ENCODE assay signal across 30 cellular contexts in genomic region chr14:88706425-88706824, GRCh38.
DNase-seq lines count a peak whose midpoint lies in the region; ATAC-seq and TF ChIP-seq lines count a peak whose summit lies in the region.
"Had no signal": no experiment of that assay in that cellular context is flagged by ENCODE, and none has a peak within 500 bp of the region (broad histone marks: within the 10 kb centered on the region; RNA-seq: fewer than 3 reads in every experiment).

No MANE protein-coding gene starts in this region.

- H3K9me3 ChIP-seq in prostate gland = no peaks in the 10 kb centered on the region
- no peaks in the 10 kb centered on the region for H3K9me3 ChIP-seq in heart left ventricle
- H3K9me3 ChIP-seq: breast epithelium, colonic mucosa, right lobe of liver, SJCRH30, suprapubic skin, upper lobe of right lung had no signal

- H3K27me3 ChIP-seq in prostate gland (replicated peaks; ENCODE audit: insufficient read depth) = no peaks in the 10 kb centered on the region
- peaks cover 0 to under 1% (median 0%) of the 10 kb centered on the region in 9 donors for H3K27me3 ChIP-seq in heart left ventricle
- H3K27me3 ChIP-seq: breast epithelium, colonic mucosa, neural progenitor cell, right lobe of liver, SJCRH30, suprapubic skin, upper lobe of right lung had no signal

- H3K4me3 ChIP-seq in epithelial cell of esophagus (ENCODE audit: low read length) (no peak overlapping the region), prostate gland (no peak overlapping the region), heart left ventricle (no peak overlapping the region)
- H3K4me3 ChIP-seq: breast epithelium, colonic mucosa, neural progenitor cell, right lobe of liver, SJCRH30, suprapubic skin, upper lobe of right lung had no signal

- H3K4me1 ChIP-seq in prostate gland (replicated peaks) (no peaks in the 10 kb centered on the region), heart left ventricle (no peaks in the 10 kb centered on the region)
- H3K4me1 ChIP-seq: breast epithelium, colonic mucosa, neural progenitor cell, right lobe of liver, SJCRH30, suprapubic skin, upper lobe of right lung had no signal

- H3K36me3 ChIP-seq in prostate gland = no peaks in the 10 kb centered on the region
- H3K36me3 ChIP-seq in heart left ventricle = no peaks in the 10 kb centered on the region
- H3K36me3 ChIP-seq: breast epithelium, colonic mucosa, neural progenitor cell, right lobe of liver, SJCRH30, suprapubic skin, upper lobe of right lung had no signal

- intact Hi-C loops in prostate gland (cut with DNase I) = no loop called here
- intact Hi-C loops in heart left ventricle (cut with DNase I) = no loop called here

- peak; percentile 4 for DNase-seq in GM04503 (ENCODE audit: low read depth)
- peak; percentile 13 for DNase-seq in RPMI7951 (ENCODE audit: low read depth)
- DNase-seq in epithelial cell of esophagus (ENCODE audit: low read depth) = peak; percentile 32
- DNase-seq in renal cortical epithelial cell (ENCODE audit: low read depth) = peak; percentile 7
- DNase-seq in activated T-cell treated with anti-CD3 and anti-CD28 coated beads for 4 hours = no peak
- no peak for DNase-seq in cerebellar cortex (ENCODE audit: low spot score)
- DNase-seq in prostate gland (ENCODE audit: low spot score) = no peak
- no peak for DNase-seq in heart left ventricle
- DNase-seq: activated CD4-positive, alpha-beta T cell treated with anti-CD3 and anti-CD28 coated beads, Interleukin-2, amount 10 ng/mL, durations not matched to agents 24 days and 14 days; activated naive CD8-positive, alpha-beta T cell treated with anti-CD3 and anti-CD28 coated beads, Interleukin-2, amount 50 U/mL, for 24 hours; activated T-cell treated with anti-CD3 and anti-CD28 coated beads, Interleukin-2, amount 50 U/mL, for 4 hours; colonic mucosa; effector CD8-positive, alpha-beta T cell; erythroblast; mesendoderm; NCI-H187 treated with DMSO at 0.1 percent for 48 hours; NCI-H2171 treated with DMSO at 0.1 percent for 48 hours; NCI-H526; posterior cingulate gyrus; right lobe of liver; SJCRH30; stimulated activated CD4-positive, alpha-beta T cell treated with anti-CD3 and anti-CD28 coated beads, Interleukin-4, amount 100 ng/mL, for 4 hours; T1000; upper lobe of right lung had no signal

- ATAC-seq in heart left ventricle = no peak
- ATAC-seq: activated naive CD8-positive, alpha-beta T cell treated with anti-CD3 and anti-CD28 coated beads, Interleukin-2, amount 50 U/mL, for 24 hours; activated T-cell treated with anti-CD3 and anti-CD28 coated beads, Interleukin-2, amount 50 U/mL, for 4 hours; left lobe of liver; Panc1; right lobe of liver; stimulated activated memory B cell treated with anti-CD40 and anti-IgM and Interleukin-4, amounts not matched to agents 10 μg/mL and 1 μg/mL and 100 μg/mL, for 72 hours; upper lobe of right lung had no signal

- no peak overlapping the region for H3K27ac ChIP-seq in prostate gland
- H3K27ac ChIP-seq in heart left ventricle = no peak overlapping the region
- H3K27ac ChIP-seq: breast epithelium, colonic mucosa, neural progenitor cell, right lobe of liver, SJCRH30, suprapubic skin, upper lobe of right lung had no signal

- TF ChIP-seq CTCF in epithelial cell of esophagus (IDR thresholded peaks at IDR 0.05; ENCODE audit: insufficient read depth, low read depth, low read length, missing control alignments) = no peak
- TF ChIP-seq CTCF in prostate gland (IDR thresholded peaks at IDR 0.05) = no peak
- TF ChIP-seq CTCF in heart left ventricle (IDR thresholded peaks at IDR 0.05) = no peak

- TF ChIP-seq POLR2A in prostate gland (IDR thresholded peaks at IDR 0.05) (no peak), heart left ventricle (IDR thresholded peaks at IDR 0.05) (no peak)

Comparison
In these comparisons a context has a peak if more than half of its experiments do, and no peak if none do; other contexts are left out.
1. DNase-seq: peak in GM04503 (single experiment), RPMI7951 (single experiment), epithelial cell of esophagus (single experiment) and renal cortical epithelial cell (single experiment); none in activated T-cell treated with anti-CD3 and anti-CD28 coated beads for 4 hours (single experiment), cerebellar cortex (single experiment), prostate gland (single experiment) and heart left ventricle (0 of 5).